In the genomic region with DNA sequence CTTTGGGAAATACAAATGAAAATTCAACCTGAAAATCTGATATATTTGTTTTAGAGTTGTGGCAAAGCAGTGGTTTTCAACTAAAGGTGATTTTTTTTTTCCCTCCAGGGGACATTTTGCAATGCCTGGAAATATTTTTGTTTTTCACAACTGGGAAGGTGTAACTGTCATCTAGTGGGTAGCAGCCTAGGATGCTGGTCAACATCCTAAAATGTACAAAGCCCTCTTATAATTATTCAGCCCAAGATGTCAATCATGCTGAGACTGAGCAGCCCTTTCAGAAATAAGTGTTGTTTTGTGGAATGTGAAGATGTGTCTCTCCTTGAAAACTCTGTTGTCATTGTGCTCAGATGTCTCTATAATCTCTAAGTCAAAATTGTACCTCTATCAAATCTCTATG, we compare ENCODE assay signal across 17 cellular contexts.
DNase-seq lines count a peak whose midpoint lies in the region; ATAC-seq and TF ChIP-seq lines count a peak whose summit lies in the region.
"Had no signal": no experiment of that assay in that cellular context is flagged by ENCODE, and none has a peak within 500 bp of the region (broad histone marks: within the 10 kb centered on the region; RNA-seq: fewer than 3 reads in every experiment).

No MANE protein-coding gene starts in this region.

- H3K4me3 ChIP-seq in left ventricle myocardium inferior (no peak overlapping the region), right cardiac atrium (ENCODE audit: low read length) (no peak overlapping the region), dorsolateral prefrontal cortex (peak overlapping the region in 36 of 59 donors; percentile 0 to 47 (median 19)), ascending aorta (no peak overlapping the region)
- H3K4me3 ChIP-seq: GM12878, SJSA1 had no signal

- no peaks in the 10 kb centered on the region for H3K36me3 Mint-ChIP-seq in naive thymus-derived CD8-positive, alpha-beta T cell
- H3K36me3 Mint-ChIP-seq: IgD-negative memory B cell had no signal

- POLR2A ChIA-PET in naive thymus-derived CD8-positive, alpha-beta T cell (lab: Charles Lee): no interaction called here

- H3K4me1 ChIP-seq in left ventricle myocardium inferior (no peaks in the 10 kb centered on the region), right cardiac atrium (ENCODE audit: control insufficient read depth, insufficient read depth, low read length) (no peaks in the 10 kb centered on the region), ascending aorta (no peaks in the 10 kb centered on the region)
- H3K4me1 ChIP-seq: BE2C, SJSA1 had no signal

- H3K27me3 Mint-ChIP-seq in naive thymus-derived CD8-positive, alpha-beta T cell: no peaks in the 10 kb centered on the region
- H3K27me3 Mint-ChIP-seq: CD4-positive, alpha-beta T cell; IgD-negative memory B cell had no signal

- H3K27ac Mint-ChIP-seq in naive thymus-derived CD8-positive, alpha-beta T cell: no peak overlapping the region
- H3K27ac Mint-ChIP-seq: CD4-positive, alpha-beta T cell; IgD-negative memory B cell had no signal

- H3K27ac ChIP-seq in left ventricle myocardium inferior (replicated peaks) (peak overlapping the region; percentile 18), right cardiac atrium (ENCODE audit: low read length) (no peak overlapping the region), dorsolateral prefrontal cortex (peak overlapping the region in 58 of 59 donors; percentile 71 to 99 (median 95)), ascending aorta (no peak overlapping the region)
- H3K27ac ChIP-seq: SJSA1 had no signal

- no peaks in the 10 kb centered on the region for H3K4me1 Mint-ChIP-seq in naive thymus-derived CD8-positive, alpha-beta T cell

- H3K36me3 ChIP-seq in left ventricle myocardium inferior (no peaks in the 10 kb centered on the region), ascending aorta (no peaks in the 10 kb centered on the region)
- H3K36me3 ChIP-seq: BE2C, SJSA1 had no signal

- DNase-seq in left ventricle myocardium inferior (no peak), right cardiac atrium (no peak), dorsolateral prefrontal cortex (no peak), sciatic nerve (ENCODE audit: low spot score) (no peak), amniotic stem cell (lab: John Stamatoyannopoulos, UW) (no peak), ascending aorta (ENCODE audit: low spot score in 2 of 2) (no peak)
- no peak for DNase-seq in naive thymus-derived CD8-positive, alpha-beta T cell
- DNase-seq: BE2C; Calu3; CD4-positive, alpha-beta T cell; NCI-H1105; NCI-H2107; NCI-H510A treated with DMSO at 0.1 percent for 48 hours; NCI-H774 had no signal

- H3K9me3 ChIP-seq in left ventricle myocardium inferior (replicated peaks): no peaks in the 10 kb centered on the region
- no peaks in the 10 kb centered on the region for H3K9me3 ChIP-seq in right cardiac atrium (ENCODE audit: control insufficient read depth, low read length)
- no peaks in the 10 kb centered on the region for H3K9me3 ChIP-seq in ascending aorta
- H3K9me3 ChIP-seq: BE2C, SJSA1 had no signal

- no peaks in the 10 kb centered on the region for H3K27me3 ChIP-seq in left ventricle myocardium inferior (ENCODE audit: low read depth)
- H3K27me3 ChIP-seq in right cardiac atrium (ENCODE audit: control insufficient read depth, insufficient read depth): no peaks in the 10 kb centered on the region
- no peaks in the 10 kb centered on the region for H3K27me3 ChIP-seq in dorsolateral prefrontal cortex
- H3K27me3 ChIP-seq in ascending aorta: no peaks in the 10 kb centered on the region
- H3K27me3 ChIP-seq: BE2C, SJSA1 had no signal

- intact Hi-C loops in left ventricle myocardium inferior (cut with micrococcal nuclease): no loop called here
- intact Hi-C loops in right cardiac atrium (cut with DNase I): no loop called here
- intact Hi-C loops in dorsolateral prefrontal cortex (cut with DNase I): loop anchor here (2.0 kb wide), 2 partner anchors 66 to 68 kb away; no protein-coding TSS in a partner anchor
- intact Hi-C loops in sciatic nerve (cut with DNase I): no loop called here
- intact Hi-C loops in ascending aorta (cut with DNase I): no loop called here

- H3K4me3 Mint-ChIP-seq in naive thymus-derived CD8-positive, alpha-beta T cell: no peak overlapping the region
- H3K4me3 Mint-ChIP-seq: CD4-positive, alpha-beta T cell; IgD-negative memory B cell had no signal

- no peak for TF ChIP-seq CTCF in left ventricle myocardium inferior (IDR thresholded peaks at IDR 0.05; ENCODE audit: borderline replicate concordance)
- TF ChIP-seq CTCF in dorsolateral prefrontal cortex (IDR thresholded peaks at IDR 0.05 in 54 of 56, conservative IDR thresholded peaks at IDR 0.05 in 2 of 56; ENCODE audit: low read depth in 1 of 56, partially characterized antibody in 56 of 56): no peak
- TF ChIP-seq CTCF in ascending aorta (IDR thresholded peaks at IDR 0.05): no peak

- ATAC-seq in right cardiac atrium (no peak), sciatic nerve (peak; percentile 33)
- no peak for ATAC-seq in naive thymus-derived CD8-positive, alpha-beta T cell
- ATAC-seq: GM12878 had no signal

- peaks cover 0 to 6% (median 0%) of the 10 kb centered on the region in 9 donors for H3K9me3 Mint-ChIP-seq in naive thymus-derived CD8-positive, alpha-beta T cell
- H3K9me3 Mint-ChIP-seq: CD4-positive, alpha-beta T cell had no signal

Comparison
In these comparisons a context has a peak if more than half of its experiments do, and no peak if none do; other contexts are left out.
1. H3K27ac ChIP-seq: peak in left ventricle myocardium inferior (single experiment) and dorsolateral prefrontal cortex (58 of 59); none in right cardiac atrium (single experiment) and ascending aorta (0 of 2).
2. H3K4me3 ChIP-seq: peak in dorsolateral prefrontal cortex (36 of 59); none in left ventricle myocardium inferior (single experiment), right cardiac atrium (single experiment) and ascending aorta (0 of 2).
3. intact Hi-C loops: an anchor here in dorsolateral prefrontal cortex (2.0 kb wide); none called in left ventricle myocardium inferior, right cardiac atrium, sciatic nerve and ascending aorta.